ENCODE assay signal across 1 cellular context in genomic region chr1:1290238-1290731, GRCh38.
A peak's percentile ranks its signal among the peaks of the same experiment; 100 is the strongest.
TF ChIP-seq lines count a peak whose summit lies in the region.

No MANE protein-coding gene starts in this region.

TF ChIP-seq in HepG2, 621 proteins besides CTCF, POLR2A, EP300 and RAD21 (continues in another document):
- TF ChIP-seq PAXIP1 (CRISPR knock-in tag; conservative IDR thresholded peaks at IDR 0.05) (no peak), ZNF281 (CRISPR knock-in tag; IDR thresholded peaks at IDR 0.05; ENCODE audit: borderline replicate concordance) (no peak), ZHX1 (CRISPR knock-in tag; IDR thresholded peaks at IDR 0.05; ENCODE audit: low read depth) (0 out of 2 replicates have a peak, but pooled peaks have one; percentile 41), ZNF629 (CRISPR knock-in tag; conservative IDR thresholded peaks at IDR 0.05) (no peak), TBX2 (CRISPR knock-in tag; IDR thresholded peaks at IDR 0.05; ENCODE audit: borderline replicate concordance) (no peak), MAFG (CRISPR knock-in tag; IDR thresholded peaks at IDR 0.05) (no peak), KLF12 (CRISPR knock-in tag; IDR thresholded peaks at IDR 0.05; ENCODE audit: borderline replicate concordance) (no peak), ZNF275 (CRISPR knock-in tag; IDR thresholded peaks at IDR 0.05; ENCODE audit: borderline replicate concordance) (no peak), SCMH1 (CRISPR knock-in tag; IDR thresholded peaks at IDR 0.05; ENCODE audit: borderline replicate concordance) (no peak), PPARG (CRISPR knock-in tag; conservative IDR thresholded peaks at IDR 0.05) (no peak), AFF4 (CRISPR knock-in tag; IDR thresholded peaks at IDR 0.05) (no peak), TFAP4 (IDR thresholded peaks at IDR 0.05; ENCODE audit: borderline replicate concordance, low read depth) (peak; percentile 59; the same call in 1 of the 2 replicates), NONO (IDR thresholded peaks at IDR 0.05) (no peak), NONO (CRISPR knock-in tag; conservative IDR thresholded peaks at IDR 0.05) (peak; percentile 31; the same call in 1 of the 2 replicates), SMC3 (IDR thresholded peaks at IDR 0.05; ENCODE audit: low read length) (peak; percentile 32; the same call in 1 of the 2 replicates), HOMEZ (CRISPR knock-in tag; IDR thresholded peaks at IDR 0.05; ENCODE audit: low read depth) (no peak), ZSCAN25 (CRISPR knock-in tag; IDR thresholded peaks at IDR 0.05) (no peak), ZNF547 (CRISPR knock-in tag; IDR thresholded peaks at IDR 0.05) (no peak), KDM4B (CRISPR knock-in tag; IDR thresholded peaks at IDR 0.05) (no peak), ZNF674 (CRISPR knock-in tag; IDR thresholded peaks at IDR 0.05; ENCODE audit: low read depth) (no peak), MED13 (CRISPR knock-in tag; IDR thresholded peaks at IDR 0.05) (no peak), HNRNPUL1 (IDR thresholded peaks at IDR 0.05; ENCODE audit: low read depth, low read length) (no peak), ELF4 (CRISPR knock-in tag; IDR thresholded peaks at IDR 0.05; ENCODE audit: borderline replicate concordance) (no peak), ZNF260 (CRISPR knock-in tag; IDR thresholded peaks at IDR 0.05; ENCODE audit: borderline replicate concordance, low read depth) (no peak), ELF3 (CRISPR knock-in tag; IDR thresholded peaks at IDR 0.05) (no peak), FOSL1 (CRISPR knock-in tag; IDR thresholded peaks at IDR 0.05; ENCODE audit: borderline replicate concordance) (no peak), PCBP1 (IDR thresholded peaks at IDR 0.05; ENCODE audit: borderline replicate concordance, low read depth, low read length) (0 out of 2 replicates have a peak, but pooled peaks have one; percentile 62), U2AF2 (IDR thresholded peaks at IDR 0.05; ENCODE audit: low read depth, low read length) (no peak), SRSF1 (optimal IDR thresholded peaks at IDR 0.05; ENCODE audit: low read depth, low read length) (peak; percentile 30), ZBED4 (CRISPR knock-in tag; IDR thresholded peaks at IDR 0.05; ENCODE audit: borderline replicate concordance) (no peak), PATZ1 (CRISPR knock-in tag; IDR thresholded peaks at IDR 0.05) (peak; percentile 37), ZSCAN21 (CRISPR knock-in tag; IDR thresholded peaks at IDR 0.05; ENCODE audit: borderline replicate concordance) (0 out of 2 replicates have a peak, but pooled peaks have one; percentile 20), GABPB1 (CRISPR knock-in tag; IDR thresholded peaks at IDR 0.05) (0 out of 2 replicates have a peak, but pooled peaks have one; percentile 18), ZNF550 (CRISPR knock-in tag; IDR thresholded peaks at IDR 0.05; ENCODE audit: borderline replicate concordance) (no peak)
